In genomic region chr1:155077346-155077745, GRCh38 we compare ENCODE assay signal across 19 cellular contexts. TPM values are rescaled to one million over a fixed set of nuclear protein-coding genes. Genes with fewer than 3 reads are reported as not detected.
DNase-seq lines count a peak whose midpoint lies in the region; ATAC-seq and TF ChIP-seq lines count a peak whose summit lies in the region.
"Had no signal": no experiment of that assay in that cellular context is flagged by ENCODE, and none has a peak within 500 bp of the region (broad histone marks: within the 10 kb centered on the region; RNA-seq: fewer than 3 reads in every experiment).

No MANE protein-coding gene starts in this region.

- H3K27ac Mint-ChIP-seq in mesothelial cell of epicardium (no peak overlapping the region), type B pancreatic cell (peak overlapping the region; percentile 26)
- H3K27ac Mint-ChIP-seq: activated T-cell treated with anti-CD3 and anti-CD28 coated beads, Interleukin-2, amount 50 U/mL, for 72 hours; effector memory CD8-positive, alpha-beta T cell had no signal

- TF ChIP-seq CTCF in mesothelial cell of epicardium (IDR thresholded peaks at IDR 0.05; ENCODE audit: unreplicated experiment) (no peak), type B pancreatic cell (conservative IDR thresholded peaks at IDR 0.05) (no peak), testis (IDR thresholded peaks at IDR 0.05) (no peak)

- H3K27ac ChIP-seq in testis, result no peak overlapping the region
- H3K27ac ChIP-seq: upper lobe of right lung had no signal

- intact Hi-C loops in testis (cut with DNase I; ENCODE audit: low total_unique reads), result no loop called here

- no peaks in the 10 kb centered on the region for H3K36me3 Mint-ChIP-seq in activated T-cell treated with anti-CD3 and anti-CD28 coated beads, Interleukin-2, amount 50 U/mL, for 4 hours (ENCODE audit: insufficient read depth)
- no peaks in the 10 kb centered on the region for H3K36me3 Mint-ChIP-seq in mesothelial cell of epicardium
- H3K36me3 Mint-ChIP-seq in type B pancreatic cell, result no peaks in the 10 kb centered on the region

- peaks cover 32% of the 10 kb centered on the region for H3K4me1 Mint-ChIP-seq in activated T-cell treated with anti-CD3 and anti-CD28 coated beads, Interleukin-2, amount 50 U/mL, for 4 hours (ENCODE audit: low read depth)
- H3K4me1 Mint-ChIP-seq in mesothelial cell of epicardium (peaks cover 25% of the 10 kb centered on the region), type B pancreatic cell (ENCODE audit: unreplicated experiment) (peaks cover 22% of the 10 kb centered on the region)

- H3K27me3 ChIP-seq in testis, result no peaks in the 10 kb centered on the region

- no peak for ATAC-seq in activated T-cell treated with anti-CD3 and anti-CD28 coated beads, Interleukin-2, amount 50 U/mL, for 4 hours
- ATAC-seq in HG03095 (IDR thresholded peaks at IDR 0.05; ENCODE audit: unreplicated experiment), result no peak
- ATAC-seq: activated T-cell treated with anti-CD3 and anti-CD28 coated beads, Interleukin-2, amount 50 U/mL, for 72 hours; effector memory CD8-positive, alpha-beta T cell; Panc1; upper lobe of right lung had no signal

- peak overlapping the region; percentile 2 for H3K4me3 Mint-ChIP-seq in activated T-cell treated with anti-CD3 and anti-CD28 coated beads, Interleukin-2, amount 50 U/mL, for 4 hours
- peak overlapping the region; percentile 44 for H3K4me3 Mint-ChIP-seq in mesothelial cell of epicardium
- peak overlapping the region; percentile 71 for H3K4me3 Mint-ChIP-seq in type B pancreatic cell
- H3K4me3 Mint-ChIP-seq: activated T-cell treated with anti-CD3 and anti-CD28 coated beads, Interleukin-2, amount 50 U/mL, for 72 hours had no signal

- peaks cover 20% of the 10 kb centered on the region for H3K27me3 Mint-ChIP-seq in activated T-cell treated with anti-CD3 and anti-CD28 coated beads, Interleukin-2, amount 50 U/mL, for 4 hours (ENCODE audit: low read depth)
- H3K27me3 Mint-ChIP-seq in mesothelial cell of epicardium (ENCODE audit: low read depth), result peaks cover 40% of the 10 kb centered on the region
- H3K27me3 Mint-ChIP-seq in type B pancreatic cell, result peaks cover 58% of the 10 kb centered on the region

- H3K4me1 ChIP-seq in testis, result peaks cover 36% of the 10 kb centered on the region

- H3K9me3 ChIP-seq in testis, result no peaks in the 10 kb centered on the region
- H3K9me3 ChIP-seq: MG63, upper lobe of right lung had no signal

- H3K36me3 ChIP-seq in testis (ENCODE audit: low read depth, missing control alignments), result no peaks in the 10 kb centered on the region
- H3K36me3 ChIP-seq: MG63, upper lobe of right lung had no signal

- TF ChIP-seq POLR2A in testis (IDR thresholded peaks at IDR 0.05), result no peak

- no peak overlapping the region for H3K4me3 ChIP-seq in testis
- H3K4me3 ChIP-seq: MG63, upper lobe of right lung had no signal

- no peaks in the 10 kb centered on the region for H3K9me3 Mint-ChIP-seq in activated T-cell treated with anti-CD3 and anti-CD28 coated beads, Interleukin-2, amount 50 U/mL, for 4 hours
- H3K9me3 Mint-ChIP-seq in mesothelial cell of epicardium (no peaks in the 10 kb centered on the region), type B pancreatic cell (no peaks in the 10 kb centered on the region)
- H3K9me3 Mint-ChIP-seq: activated T-cell treated with anti-CD3 and anti-CD28 coated beads, Interleukin-2, amount 50 U/mL, for 72 hours; effector memory CD8-positive, alpha-beta T cell had no signal

- WGBS in testis, 2 donors, result 63 to 81% methylated on average over 3 of the region's 3 CpGs

- DNase-seq in activated T-cell treated with anti-CD3 and anti-CD28 coated beads, Interleukin-2, amount 50 U/mL, for 4 hours, result no peak
- no peak for DNase-seq in activated T-cell treated with anti-CD3 and anti-CD28 coated beads, Interleukin-2, amount 50 U/mL, for 1 hour
- DNase-seq in RPMI8226 (peak; percentile 71), mesothelial cell of epicardium (ENCODE audit: low spot score in 2 of 2, unreplicated experiment in 2 of 2) (no peak), type B pancreatic cell (ENCODE audit: extremely low spot score, unreplicated experiment) (no peak), DMS114 treated with DMSO at 0.1 percent for 48 hours (lab: John Stamatoyannopoulos, UW; ENCODE audit: unreplicated experiment) (no peak), testis (no peak)
- DNase-seq: activated CD4-positive, alpha-beta T cell treated with anti-CD3 and anti-CD28 coated beads, Interleukin-2, amount 50 U/mL, for 48 hours; activated T-cell treated with anti-CD3 and anti-CD28 coated beads, Interleukin-2, amount 50 U/mL, for 72 hours; effector memory CD8-positive, alpha-beta T cell; GOT3; MG63; stimulated activated CD4-positive, alpha-beta T cell treated with anti-CD3 and anti-CD28 coated beads, Interleukin-12 subunit alpha, Interleukin-12 subunit beta, amount 100 ng/mL, for 4 hours; stimulated activated naive CD4-positive, alpha-beta T cell; upper lobe of right lung had no signal

RNA-seq across cellular contexts. Expression of gene EFNA3, which starts 1.3 kb away (rescaled TPM):
- 1 to 10 TPM in 2 of 3 donors, under 1 TPM in 1; 0.84 to 2.0 (median 1.1) TPM for total RNA-seq in activated T-cell treated with anti-CD3 and anti-CD28 coated beads, Interleukin-2, amount 50 U/mL, for 4 hours
- 14.6 to 17.8 TPM (median 15.4 TPM) in 3 replicates for total RNA-seq in mesothelial cell of epicardium
- total RNA-seq in type B pancreatic cell (ENCODE audit: low replicate concordance), result 3.4 and 4.7 TPM in 2 replicates
- total RNA-seq in testis, result 1 to 10 TPM; 7.5 to 7.7 TPM
- 9.9 TPM for polyA plus RNA-seq in testis (ENCODE audit: insufficient read depth, low read depth, low replicate concordance)

RNA-seq across cellular contexts. Expression of gene EFNA4, which starts 13.8 kb away (rescaled TPM):
- total RNA-seq in activated T-cell treated with anti-CD3 and anti-CD28 coated beads, Interleukin-2, amount 50 U/mL, for 4 hours, result 1 to 10 TPM; 4.2 to 4.5 (median 4.3) TPM
- total RNA-seq in mesothelial cell of epicardium (30.8 to 31.2 TPM (median 30.9 TPM) in 3 replicates), type B pancreatic cell (ENCODE audit: low replicate concordance) (21.2 and 22.1 TPM in 2 replicates), testis (1 to 10 TPM; 5.3 to 6.9 TPM)
- polyA plus RNA-seq in testis (ENCODE audit: insufficient read depth, low read depth, low replicate concordance), result 6.0 TPM

RNA-seq across cellular contexts. Expression of gene ADAM15, which starts 26.2 kb away (rescaled TPM):
- total RNA-seq in activated T-cell treated with anti-CD3 and anti-CD28 coated beads, Interleukin-2, amount 50 U/mL, for 4 hours, result 10 to 100 TPM; 46.3 to 63.4 (median 48.8) TPM
- total RNA-seq in mesothelial cell of epicardium (32.7 to 36.1 TPM (median 36.1 TPM) in 3 replicates), type B pancreatic cell (ENCODE audit: low replicate concordance) (61.9 and 69.0 TPM in 2 replicates), testis (10 to 100 TPM; 30.7 to 34.5 TPM)
- polyA plus RNA-seq in testis (ENCODE audit: insufficient read depth, low read depth, low replicate concordance), result 42.6 TPM

RNA-seq across cellular contexts. Expression of gene DCST1, which starts 43.7 kb away (rescaled TPM):
- total RNA-seq in activated T-cell treated with anti-CD3 and anti-CD28 coated beads, Interleukin-2, amount 50 U/mL, for 4 hours, result not detected
- total RNA-seq in mesothelial cell of epicardium, result 0.58 TPM in 1 of 3 replicates, not detected in the others
- not detected in 2 replicates for total RNA-seq in type B pancreatic cell (ENCODE audit: low replicate concordance)
- total RNA-seq in testis, result 1 to 10 TPM; 4.5 to 9.4 TPM
- 15.2 TPM for polyA plus RNA-seq in testis (ENCODE audit: insufficient read depth, low read depth, low replicate concordance)
- total RNA-seq: cardiac septum, pulmonary artery endothelial cell, upper lobe of right lung had no signal

RNA-seq across cellular contexts. Expression of gene DCST2, which starts 43.8 kb away (rescaled TPM):
- total RNA-seq in activated T-cell treated with anti-CD3 and anti-CD28 coated beads, Interleukin-2, amount 50 U/mL, for 4 hours, result under 1 TPM in 1 of 3 donors, not detected in 2; 0.08 TPM
- 1.8 to 2.9 TPM (median 1.9 TPM) in 3 replicates for total RNA-seq in mesothelial cell of epicardium
- 1.6 and 2.4 TPM in 2 replicates for total RNA-seq in type B pancreatic cell (ENCODE audit: low replicate concordance)
- total RNA-seq in testis, result 10 to 100 TPM in 1 of 2 donors, 1 to 10 TPM in 1; 9.9 to 14.4 TPM
- polyA plus RNA-seq in testis (ENCODE audit: insufficient read depth, low read depth, low replicate concordance), result 20.4 TPM

Comparison
In these comparisons a context has a peak if more than half of its experiments do, and no peak if none do; other contexts are left out.
1. H3K4me3 Mint-ChIP-seq: peak in every context shown above with its lines; median percentile 71 in type B pancreatic cell; 44 in mesothelial cell of epicardium; 2 in activated T-cell treated with anti-CD3 and anti-CD28 coated beads, Interleukin-2, amount 50 U/mL, for 4 hours.